In the genomic region with DNA sequence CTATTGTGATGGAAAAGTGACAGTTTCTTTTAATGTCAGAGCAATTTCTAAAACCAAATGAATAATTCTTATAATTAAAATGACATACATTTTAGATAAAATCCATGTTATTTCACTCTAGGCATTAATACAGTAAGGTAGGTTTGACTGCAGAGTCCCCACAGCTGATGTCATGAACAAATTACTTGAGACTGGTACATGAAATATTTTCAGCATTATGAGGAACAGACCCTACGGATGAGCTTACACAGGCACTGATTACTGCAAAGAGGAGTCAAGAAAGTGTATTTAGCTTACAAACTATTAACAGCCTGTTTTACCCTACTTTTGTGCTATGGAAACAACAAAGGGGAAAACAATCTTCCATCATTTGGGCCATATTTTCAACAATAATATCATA, we compare ENCODE assay signal across 15 cellular contexts.
"Had no signal": no experiment of that assay in that cellular context is flagged by ENCODE, and none has a peak within 500 bp of the region (broad histone marks: within the 10 kb centered on the region; RNA-seq: fewer than 3 reads in every experiment).

No MANE protein-coding gene starts in this region.

- H3K27ac Mint-ChIP-seq: activated CD4-positive, alpha-beta T cell treated with anti-CD3 and anti-CD28 coated beads, Interleukin-2, amount 10 ng/mL, durations not matched to agents 24 days and 14 days; activated naive CD4-positive, alpha-beta T cell treated with anti-CD3 and anti-CD28 coated beads for 36 hours; activated T-helper 1 cell treated with anti-CD3 and anti-CD28 coated beads, Interleukin-12 subunit alpha, Interleukin-12 subunit beta, Interleukin-2, Interleukin-4 antibody, amounts not matched to agents 30 ng/mL and 10 ng/mL and 1 ng/mL, durations not matched to agents 14 hours and 24 hours and 36 hours; neural progenitor cell; T-helper 1 cell treated with Interleukin-12 subunit alpha and Interleukin-12 subunit beta and Interleukin-4 antibody, amounts not matched to agents 30 μg/mL and 1 μg/mL, for 36 hours; WTC11 had no signal

- H3K9me3 Mint-ChIP-seq: activated CD4-positive, alpha-beta T cell treated with anti-CD3 and anti-CD28 coated beads, Interleukin-2, amount 10 ng/mL, durations not matched to agents 24 days and 14 days; activated naive CD4-positive, alpha-beta T cell treated with anti-CD3 and anti-CD28 coated beads for 36 hours; activated T-helper 1 cell treated with anti-CD3 and anti-CD28 coated beads, Interleukin-12 subunit alpha, Interleukin-12 subunit beta, Interleukin-2, Interleukin-4 antibody, amounts not matched to agents 30 ng/mL and 10 ng/mL and 1 ng/mL, durations not matched to agents 14 hours and 24 hours and 36 hours; neural progenitor cell; T-helper 1 cell treated with Interleukin-12 subunit alpha and Interleukin-12 subunit beta and Interleukin-4 antibody, amounts not matched to agents 30 μg/mL and 1 μg/mL, for 36 hours; WTC11 had no signal

- H3K36me3 Mint-ChIP-seq: neural progenitor cell had no signal

- ATAC-seq: gastroesophageal sphincter, WTC11 had no signal

- H3K27ac ChIP-seq: adrenal gland, brain microvascular endothelial cell, dorsolateral prefrontal cortex, neural progenitor cell, right atrium auricular region had no signal

- H3K4me3 Mint-ChIP-seq: activated CD4-positive, alpha-beta T cell treated with anti-CD3 and anti-CD28 coated beads, Interleukin-2, amount 10 ng/mL, durations not matched to agents 24 days and 14 days; activated naive CD4-positive, alpha-beta T cell treated with anti-CD3 and anti-CD28 coated beads for 36 hours; activated T-helper 1 cell treated with anti-CD3 and anti-CD28 coated beads, Interleukin-12 subunit alpha, Interleukin-12 subunit beta, Interleukin-2, Interleukin-4 antibody, amounts not matched to agents 30 ng/mL and 10 ng/mL and 1 ng/mL, durations not matched to agents 14 hours and 24 hours and 36 hours; neural progenitor cell; T-helper 1 cell treated with Interleukin-12 subunit alpha and Interleukin-12 subunit beta and Interleukin-4 antibody, amounts not matched to agents 30 μg/mL and 1 μg/mL, for 36 hours; WTC11 had no signal

- H3K4me1 ChIP-seq: adrenal gland, neural progenitor cell, right atrium auricular region had no signal

- H3K9ac ChIP-seq: neural progenitor cell had no signal

- DNase-seq: activated CD4-positive, alpha-beta T cell treated with anti-CD3 and anti-CD28 coated beads, Interleukin-2, amount 10 ng/mL, durations not matched to agents 24 days and 14 days; activated naive CD4-positive, alpha-beta T cell treated with anti-CD3 and anti-CD28 coated beads for 36 hours; adrenal gland; brain microvascular endothelial cell; cerebellar nuclear complex; dorsolateral prefrontal cortex; hippocampal formation; kidney glomerular epithelial cell; posterior cingulate gyrus had no signal

- H3K4me3 ChIP-seq: adrenal gland, dorsolateral prefrontal cortex, gastroesophageal sphincter, neural progenitor cell, right atrium auricular region had no signal

- H3K27me3 ChIP-seq: adrenal gland, brain microvascular endothelial cell, gastroesophageal sphincter, neural progenitor cell, right atrium auricular region had no signal

- H2AFZ ChIP-seq: neural progenitor cell had no signal

- H3K36me3 ChIP-seq: adrenal gland had no signal

- H3K4me2 ChIP-seq: neural progenitor cell had no signal

- H3K9me3 ChIP-seq: adrenal gland, gastroesophageal sphincter, right atrium auricular region had no signal

- H3K4me1 Mint-ChIP-seq: activated CD4-positive, alpha-beta T cell treated with anti-CD3 and anti-CD28 coated beads, Interleukin-2, amount 10 ng/mL, durations not matched to agents 24 days and 14 days; neural progenitor cell; WTC11 had no signal
